ENCODE assay signal across 16 cellular contexts in genomic region chr13:46726347-46726746, GRCh38.
A peak's percentile ranks its signal among the peaks of the same experiment; 100 is the strongest.
DNase-seq lines count a peak whose midpoint lies in the region; ATAC-seq, FAIRE-seq and TF ChIP-seq lines count a peak whose summit lies in the region.
"Had no signal": no experiment of that assay in that cellular context is flagged by ENCODE, and none has a peak within 500 bp of the region (broad histone marks: within the 10 kb centered on the region; RNA-seq: fewer than 3 reads in every experiment).

No MANE protein-coding gene starts in this region.

- H3K36me3 Mint-ChIP-seq in activated CD4-positive, alpha-beta memory T cell treated with anti-CD3 and anti-CD28 coated beads, Interleukin-2, amount 10 ng/mL, durations not matched to agents 7 days and 5 days (ENCODE audit: low read depth) = peaks cover 48% of the 10 kb centered on the region
- peaks cover 33% of the 10 kb centered on the region for H3K36me3 Mint-ChIP-seq in activated CD4-positive, alpha-beta memory T cell treated with anti-CD3 and anti-CD28 coated beads for 36 hours
- H3K36me3 Mint-ChIP-seq in central memory CD8-positive, alpha-beta T cell (ENCODE audit: insufficient read depth) = peaks cover 45% of the 10 kb centered on the region
- peaks cover 39% of the 10 kb centered on the region for H3K36me3 Mint-ChIP-seq in neural crest cell (ENCODE audit: low read depth)

- ATAC-seq in central memory CD8-positive, alpha-beta T cell (replicated peaks; ENCODE audit: extremely low read depth, poor library complexity, severe bottlenecking) = peak; percentile 43
- ATAC-seq: HCT116 had no signal

- no peak for FAIRE-seq in GM12891 (lab: Jason Lieb, UNC)

- no peaks in the 10 kb centered on the region for H3K27me3 Mint-ChIP-seq in activated CD4-positive, alpha-beta memory T cell treated with anti-CD3 and anti-CD28 coated beads, Interleukin-2, amount 10 ng/mL, durations not matched to agents 7 days and 5 days
- H3K27me3 Mint-ChIP-seq in activated CD4-positive, alpha-beta memory T cell treated with anti-CD3 and anti-CD28 coated beads for 36 hours = no peaks in the 10 kb centered on the region
- no peaks in the 10 kb centered on the region for H3K27me3 Mint-ChIP-seq in central memory CD8-positive, alpha-beta T cell
- H3K27me3 Mint-ChIP-seq in neural crest cell (ENCODE audit: low read depth) = no peaks in the 10 kb centered on the region
- H3K27me3 Mint-ChIP-seq: CD4-positive, CD25-positive, alpha-beta regulatory T cell had no signal

- TF ChIP-seq POLR2A in GM12891 (IDR thresholded peaks at IDR 0.05; ENCODE audit: low read depth, low read length) = no peak

- peak; percentile 20 for DNase-seq in activated CD4-positive, alpha-beta memory T cell treated with anti-CD3 and anti-CD28 coated beads, Interleukin-2, amount 10 ng/mL, durations not matched to agents 7 days and 5 days
- DNase-seq in activated CD4-positive, alpha-beta memory T cell treated with anti-CD3 and anti-CD28 coated beads for 36 hours = no peak
- DNase-seq in GM12891 (ENCODE audit: insufficient read length, low spot score) (no peak), neural crest cell (ENCODE audit: low read depth, low spot score) (no peak), DMS153 (lab: John Stamatoyannopoulos, UW) (no peak), medulla oblongata (ENCODE audit: extremely low spot score) (no peak), NCI-H1105 (lab: John Stamatoyannopoulos, UW) (no peak)
- DNase-seq in central memory CD8-positive, alpha-beta T cell (ENCODE audit: low spot score in 2 of 2) = no peak
- DNase-seq: CD4-positive, CD25-positive, alpha-beta regulatory T cell; KBM-7; MG63; NCI-H526 treated with DMSO at 0.1 percent for 48 hours; OCI-M1; Peyer's patch; SHP77 treated with DMSO at 0.1 percent for 48 hours had no signal

- H3K4me1 Mint-ChIP-seq in activated CD4-positive, alpha-beta memory T cell treated with anti-CD3 and anti-CD28 coated beads, Interleukin-2, amount 10 ng/mL, durations not matched to agents 7 days and 5 days = peaks cover 14% of the 10 kb centered on the region
- H3K4me1 Mint-ChIP-seq in activated CD4-positive, alpha-beta memory T cell treated with anti-CD3 and anti-CD28 coated beads for 36 hours (ENCODE audit: low read depth) = no peaks in the 10 kb centered on the region
- H3K4me1 Mint-ChIP-seq in central memory CD8-positive, alpha-beta T cell = peaks cover 24% of the 10 kb centered on the region
- H3K4me1 Mint-ChIP-seq in neural crest cell = no peaks in the 10 kb centered on the region

- H3K9me3 Mint-ChIP-seq in activated CD4-positive, alpha-beta memory T cell treated with anti-CD3 and anti-CD28 coated beads, Interleukin-2, amount 10 ng/mL, durations not matched to agents 7 days and 5 days = no peaks in the 10 kb centered on the region
- no peaks in the 10 kb centered on the region for H3K9me3 Mint-ChIP-seq in activated CD4-positive, alpha-beta memory T cell treated with anti-CD3 and anti-CD28 coated beads for 36 hours
- no peaks in the 10 kb centered on the region for H3K9me3 Mint-ChIP-seq in central memory CD8-positive, alpha-beta T cell
- H3K9me3 Mint-ChIP-seq in neural crest cell = no peaks in the 10 kb centered on the region
- H3K9me3 Mint-ChIP-seq: CD4-positive, CD25-positive, alpha-beta regulatory T cell had no signal

- H3K27ac Mint-ChIP-seq in activated CD4-positive, alpha-beta memory T cell treated with anti-CD3 and anti-CD28 coated beads, Interleukin-2, amount 10 ng/mL, durations not matched to agents 7 days and 5 days = no peak overlapping the region
- H3K27ac Mint-ChIP-seq in activated CD4-positive, alpha-beta memory T cell treated with anti-CD3 and anti-CD28 coated beads for 36 hours = no peak overlapping the region
- H3K27ac Mint-ChIP-seq in central memory CD8-positive, alpha-beta T cell (ENCODE audit: low read depth) = no peak overlapping the region
- H3K27ac Mint-ChIP-seq in neural crest cell (ENCODE audit: unreplicated experiment) = peak overlapping the region; percentile 9
- H3K27ac Mint-ChIP-seq: CD4-positive, CD25-positive, alpha-beta regulatory T cell had no signal

- no peak overlapping the region for H3K4me3 Mint-ChIP-seq in activated CD4-positive, alpha-beta memory T cell treated with anti-CD3 and anti-CD28 coated beads, Interleukin-2, amount 10 ng/mL, durations not matched to agents 7 days and 5 days
- H3K4me3 Mint-ChIP-seq in activated CD4-positive, alpha-beta memory T cell treated with anti-CD3 and anti-CD28 coated beads for 36 hours = no peak overlapping the region
- H3K4me3 Mint-ChIP-seq in central memory CD8-positive, alpha-beta T cell = no peak overlapping the region
- no peak overlapping the region for H3K4me3 Mint-ChIP-seq in neural crest cell
- H3K4me3 Mint-ChIP-seq: CD4-positive, CD25-positive, alpha-beta regulatory T cell had no signal

- intact Hi-C loops in activated CD4-positive, alpha-beta memory T cell treated with anti-CD3 and anti-CD28 coated beads for 36 hours (cut with micrococcal nuclease) = no loop called here

- TF ChIP-seq CTCF in neural crest cell (conservative IDR thresholded peaks at IDR 0.05) = no peak

- POLR2A ChIA-PET in activated CD4-positive, alpha-beta memory T cell treated with anti-CD3 and anti-CD28 coated beads, Interleukin-2, amount 10 ng/mL, durations not matched to agents 7 days and 5 days (lab: Charles Lee) = interaction anchor here (1.2 kb wide), 1 partner anchor 12 kb away, joined by 3 read pairs; no protein-coding TSS in a partner anchor
- POLR2A ChIA-PET in activated CD4-positive, alpha-beta memory T cell treated with anti-CD3 and anti-CD28 coated beads for 36 hours (lab: Charles Lee) = no interaction called here

- CTCF ChIA-PET in activated CD4-positive, alpha-beta memory T cell treated with anti-CD3 and anti-CD28 coated beads, Interleukin-2, amount 10 ng/mL, durations not matched to agents 7 days and 5 days (lab: Charles Lee) = interaction anchor here (0.9 to 1.1 kb wide), 2 partner anchors 82 to 232 kb away, joined by 3 read pairs; no protein-coding TSS in a partner anchor
- CTCF ChIA-PET in activated CD4-positive, alpha-beta memory T cell treated with anti-CD3 and anti-CD28 coated beads for 36 hours (lab: Charles Lee) = interaction anchor here (1.0 kb wide), 1 partner anchor 20 kb away, joined by 3 read pairs; no protein-coding TSS in a partner anchor

TF ChIP-seq in GM12891, 5 proteins besides CTCF, POLR2A, EP300 and RAD21:
- TF ChIP-seq POLR2AphosphoS5 (IDR thresholded peaks at IDR 0.05; ENCODE audit: low read depth, low read length) (peak; percentile 37; the same call in 1 of the 2 replicates), PAX5 (IDR thresholded peaks at IDR 0.05; ENCODE audit: insufficient read depth, low read length, severe bottlenecking) (no peak), SPI1 (IDR thresholded peaks at IDR 0.05; ENCODE audit: low read depth, low read length) (no peak)
